ENCODE assay signal across 1 cellular context in the genomic region with DNA sequence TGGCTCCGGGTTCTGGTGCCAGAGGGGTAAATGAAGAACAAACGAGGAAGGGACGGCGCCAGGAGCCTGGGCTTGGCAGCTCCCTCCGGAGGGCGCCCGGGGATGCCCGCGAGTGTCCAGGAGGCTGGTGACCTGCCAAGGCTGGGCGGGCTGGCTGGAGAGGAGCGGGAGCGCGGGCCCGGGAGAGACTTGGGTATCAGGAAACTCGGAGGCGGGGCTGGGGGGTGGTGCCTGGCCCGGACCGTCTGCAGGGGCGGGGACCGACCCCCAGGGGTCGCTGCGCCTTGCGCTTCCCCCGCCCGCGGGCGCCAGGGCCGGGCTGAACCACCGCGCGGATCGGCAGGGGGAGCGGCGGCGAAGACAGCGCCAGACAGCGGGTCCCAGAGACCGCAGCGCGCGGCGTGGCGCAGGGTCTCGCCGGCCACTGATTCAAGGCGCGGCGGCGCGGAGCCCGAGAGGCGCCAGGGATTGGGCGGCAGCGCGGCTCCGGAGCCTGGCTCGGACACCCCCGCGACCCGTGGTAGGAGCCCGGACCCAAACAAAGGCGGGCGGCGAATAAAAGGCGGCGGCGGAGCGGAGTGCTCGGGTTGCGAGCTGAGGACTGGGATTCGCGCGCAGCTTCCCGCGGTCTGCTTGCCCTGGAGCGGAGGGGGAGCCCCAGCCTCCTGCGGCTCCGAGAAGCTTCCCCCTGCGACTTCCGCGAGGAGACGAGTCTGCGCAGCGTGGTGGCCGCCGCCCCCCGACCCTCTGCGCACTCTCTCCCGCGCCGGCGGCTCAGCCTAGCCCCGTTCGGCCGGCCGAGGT.
TF ChIP-seq lines count a peak whose summit lies in the region.

A gene with protein sequence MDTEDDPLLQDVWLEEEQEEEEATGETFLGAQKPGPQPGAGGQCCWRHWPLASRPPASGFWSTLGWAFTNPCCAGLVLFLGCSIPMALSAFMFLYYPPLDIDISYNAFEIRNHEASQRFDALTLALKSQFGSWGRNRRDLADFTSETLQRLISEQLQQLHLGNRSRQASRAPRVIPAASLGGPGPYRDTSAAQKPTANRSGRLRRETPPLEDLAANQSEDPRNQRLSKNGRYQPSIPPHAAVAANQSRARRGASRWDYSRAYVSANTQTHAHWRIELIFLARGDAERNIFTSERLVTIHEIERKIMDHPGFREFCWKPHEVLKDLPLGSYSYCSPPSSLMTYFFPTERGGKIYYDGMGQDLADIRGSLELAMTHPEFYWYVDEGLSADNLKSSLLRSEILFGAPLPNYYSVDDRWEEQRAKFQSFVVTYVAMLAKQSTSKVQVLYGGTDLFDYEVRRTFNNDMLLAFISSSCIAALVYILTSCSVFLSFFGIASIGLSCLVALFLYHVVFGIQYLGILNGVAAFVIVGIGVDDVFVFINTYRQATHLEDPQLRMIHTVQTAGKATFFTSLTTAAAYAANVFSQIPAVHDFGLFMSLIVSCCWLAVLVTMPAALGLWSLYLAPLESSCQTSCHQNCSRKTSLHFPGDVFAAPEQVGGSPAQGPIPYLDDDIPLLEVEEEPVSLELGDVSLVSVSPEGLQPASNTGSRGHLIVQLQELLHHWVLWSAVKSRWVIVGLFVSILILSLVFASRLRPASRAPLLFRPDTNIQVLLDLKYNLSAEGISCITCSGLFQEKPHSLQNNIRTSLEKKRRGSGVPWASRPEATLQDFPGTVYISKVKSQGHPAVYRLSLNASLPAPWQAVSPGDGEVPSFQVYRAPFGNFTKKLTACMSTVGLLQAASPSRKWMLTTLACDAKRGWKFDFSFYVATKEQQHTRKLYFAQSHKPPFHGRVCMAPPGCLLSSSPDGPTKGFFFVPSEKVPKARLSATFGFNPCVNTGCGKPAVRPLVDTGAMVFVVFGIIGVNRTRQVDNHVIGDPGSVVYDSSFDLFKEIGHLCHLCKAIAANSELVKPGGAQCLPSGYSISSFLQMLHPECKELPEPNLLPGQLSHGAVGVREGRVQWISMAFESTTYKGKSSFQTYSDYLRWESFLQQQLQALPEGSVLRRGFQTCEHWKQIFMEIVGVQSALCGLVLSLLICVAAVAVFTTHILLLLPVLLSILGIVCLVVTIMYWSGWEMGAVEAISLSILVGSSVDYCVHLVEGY (N-terminal part only) (plus strand): TSS at position 585 of the 804 bp plus-strand sequence. CDS start 21,838 bp downstream, outside the sequence.

TF ChIP-seq in K562, 482 proteins besides CTCF, POLR2A, EP300 and RAD21 (continued from another document and continues in another):
- TF ChIP-seq, protein P1, sequence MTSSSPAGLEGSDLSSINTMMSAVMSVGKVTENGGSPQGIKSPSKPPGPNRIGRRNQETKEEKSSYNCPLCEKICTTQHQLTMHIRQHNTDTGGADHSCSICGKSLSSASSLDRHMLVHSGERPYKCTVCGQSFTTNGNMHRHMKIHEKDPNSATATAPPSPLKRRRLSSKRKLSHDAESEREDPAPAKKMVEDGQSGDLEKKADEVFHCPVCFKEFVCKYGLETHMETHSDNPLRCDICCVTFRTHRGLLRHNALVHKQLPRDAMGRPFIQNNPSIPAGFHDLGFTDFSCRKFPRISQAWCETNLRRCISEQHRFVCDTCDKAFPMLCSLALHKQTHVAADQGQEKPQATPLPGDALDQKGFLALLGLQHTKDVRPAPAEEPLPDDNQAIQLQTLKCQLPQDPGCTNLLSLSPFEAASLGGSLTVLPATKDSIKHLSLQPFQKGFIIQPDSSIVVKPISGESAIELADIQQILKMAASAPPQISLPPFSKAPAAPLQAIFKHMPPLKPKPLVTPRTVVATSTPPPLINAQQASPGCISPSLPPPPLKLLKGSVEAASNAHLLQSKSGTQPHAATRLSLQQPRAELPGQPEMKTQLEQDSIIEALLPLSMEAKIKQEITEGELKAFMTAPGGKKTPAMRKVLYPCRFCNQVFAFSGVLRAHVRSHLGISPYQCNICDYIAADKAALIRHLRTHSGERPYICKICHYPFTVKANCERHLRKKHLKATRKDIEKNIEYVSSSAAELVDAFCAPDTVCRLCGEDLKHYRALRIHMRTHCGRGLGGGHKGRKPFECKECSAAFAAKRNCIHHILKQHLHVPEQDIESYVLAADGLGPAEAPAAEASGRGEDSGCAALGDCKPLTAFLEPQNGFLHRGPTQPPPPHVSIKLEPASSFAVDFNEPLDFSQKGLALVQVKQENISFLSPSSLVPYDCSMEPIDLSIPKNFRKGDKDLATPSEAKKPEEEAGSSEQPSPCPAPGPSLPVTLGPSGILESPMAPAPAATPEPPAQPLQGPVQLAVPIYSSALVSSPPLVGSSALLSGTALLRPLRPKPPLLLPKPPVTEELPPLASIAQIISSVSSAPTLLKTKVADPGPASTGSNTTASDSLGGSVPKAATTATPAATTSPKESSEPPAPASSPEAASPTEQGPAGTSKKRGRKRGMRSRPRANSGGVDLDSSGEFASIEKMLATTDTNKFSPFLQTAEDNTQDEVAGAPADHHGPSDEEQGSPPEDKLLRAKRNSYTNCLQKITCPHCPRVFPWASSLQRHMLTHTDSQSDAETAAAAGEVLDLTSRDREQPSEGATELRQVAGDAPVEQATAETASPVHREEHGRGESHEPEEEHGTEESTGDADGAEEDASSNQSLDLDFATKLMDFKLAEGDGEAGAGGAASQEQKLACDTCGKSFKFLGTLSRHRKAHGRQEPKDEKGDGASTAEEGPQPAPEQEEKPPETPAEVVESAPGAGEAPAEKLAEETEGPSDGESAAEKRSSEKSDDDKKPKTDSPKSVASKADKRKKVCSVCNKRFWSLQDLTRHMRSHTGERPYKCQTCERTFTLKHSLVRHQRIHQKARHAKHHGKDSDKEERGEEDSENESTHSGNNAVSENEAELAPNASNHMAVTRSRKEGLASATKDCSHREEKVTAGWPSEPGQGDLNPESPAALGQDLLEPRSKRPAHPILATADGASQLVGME (CRISPR knock-in tag; IDR thresholded peaks at IDR 0.05) = peak; percentile 65; the same call in 1 of the 2 replicates
- no peak for TF ChIP-seq ZFP36 (IDR thresholded peaks at IDR 0.05; ENCODE audit: low read depth, low read length, partially characterized antibody)
- TF ChIP-seq ZNF133 (CRISPR knock-in tag; IDR thresholded peaks at IDR 0.05) = no peak
- no peak for TF ChIP-seq MEF2D (tag; conservative IDR thresholded peaks at IDR 0.05; ENCODE audit: low read depth)
- TF ChIP-seq FIP1L1 (IDR thresholded peaks at IDR 0.05; ENCODE audit: low read depth, low read length, poor library complexity, severe bottlenecking) = peak; percentile 52
- peak; percentile 76; the same call in 1 of the 2 replicates for TF ChIP-seq ZBTB7A (IDR thresholded peaks at IDR 0.05; ENCODE audit: borderline replicate concordance, control insufficient read depth, low read depth, low read length)
- no peak for TF ChIP-seq SAFB (IDR thresholded peaks at IDR 0.05; ENCODE audit: borderline replicate concordance, low read depth, low read length)
- TF ChIP-seq HCFC1 (IDR thresholded peaks at IDR 0.05; ENCODE audit: low read depth, low read length) = peak; percentile 20; the same call in 1 of the 2 replicates
- TF ChIP-seq, protein P2, sequence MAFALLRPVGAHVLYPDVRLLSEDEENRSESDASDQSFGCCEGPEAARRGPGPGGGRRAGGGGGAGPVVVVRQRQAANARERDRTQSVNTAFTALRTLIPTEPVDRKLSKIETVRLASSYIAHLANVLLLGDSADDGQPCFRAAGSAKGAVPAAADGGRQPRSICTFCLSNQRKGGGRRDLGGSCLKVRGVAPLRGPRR (CRISPR knock-in tag; IDR thresholded peaks at IDR 0.05) = no peak
- TF ChIP-seq BRD9 (IDR thresholded peaks at IDR 0.05; ENCODE audit: low read depth, partially characterized antibody) = no peak
- TF ChIP-seq, protein P3, sequence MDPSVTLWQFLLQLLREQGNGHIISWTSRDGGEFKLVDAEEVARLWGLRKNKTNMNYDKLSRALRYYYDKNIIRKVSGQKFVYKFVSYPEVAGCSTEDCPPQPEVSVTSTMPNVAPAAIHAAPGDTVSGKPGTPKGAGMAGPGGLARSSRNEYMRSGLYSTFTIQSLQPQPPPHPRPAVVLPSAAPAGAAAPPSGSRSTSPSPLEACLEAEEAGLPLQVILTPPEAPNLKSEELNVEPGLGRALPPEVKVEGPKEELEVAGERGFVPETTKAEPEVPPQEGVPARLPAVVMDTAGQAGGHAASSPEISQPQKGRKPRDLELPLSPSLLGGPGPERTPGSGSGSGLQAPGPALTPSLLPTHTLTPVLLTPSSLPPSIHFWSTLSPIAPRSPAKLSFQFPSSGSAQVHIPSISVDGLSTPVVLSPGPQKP (CRISPR knock-in tag; IDR thresholded peaks at IDR 0.05) = no peak
- TF ChIP-seq, protein P4, sequence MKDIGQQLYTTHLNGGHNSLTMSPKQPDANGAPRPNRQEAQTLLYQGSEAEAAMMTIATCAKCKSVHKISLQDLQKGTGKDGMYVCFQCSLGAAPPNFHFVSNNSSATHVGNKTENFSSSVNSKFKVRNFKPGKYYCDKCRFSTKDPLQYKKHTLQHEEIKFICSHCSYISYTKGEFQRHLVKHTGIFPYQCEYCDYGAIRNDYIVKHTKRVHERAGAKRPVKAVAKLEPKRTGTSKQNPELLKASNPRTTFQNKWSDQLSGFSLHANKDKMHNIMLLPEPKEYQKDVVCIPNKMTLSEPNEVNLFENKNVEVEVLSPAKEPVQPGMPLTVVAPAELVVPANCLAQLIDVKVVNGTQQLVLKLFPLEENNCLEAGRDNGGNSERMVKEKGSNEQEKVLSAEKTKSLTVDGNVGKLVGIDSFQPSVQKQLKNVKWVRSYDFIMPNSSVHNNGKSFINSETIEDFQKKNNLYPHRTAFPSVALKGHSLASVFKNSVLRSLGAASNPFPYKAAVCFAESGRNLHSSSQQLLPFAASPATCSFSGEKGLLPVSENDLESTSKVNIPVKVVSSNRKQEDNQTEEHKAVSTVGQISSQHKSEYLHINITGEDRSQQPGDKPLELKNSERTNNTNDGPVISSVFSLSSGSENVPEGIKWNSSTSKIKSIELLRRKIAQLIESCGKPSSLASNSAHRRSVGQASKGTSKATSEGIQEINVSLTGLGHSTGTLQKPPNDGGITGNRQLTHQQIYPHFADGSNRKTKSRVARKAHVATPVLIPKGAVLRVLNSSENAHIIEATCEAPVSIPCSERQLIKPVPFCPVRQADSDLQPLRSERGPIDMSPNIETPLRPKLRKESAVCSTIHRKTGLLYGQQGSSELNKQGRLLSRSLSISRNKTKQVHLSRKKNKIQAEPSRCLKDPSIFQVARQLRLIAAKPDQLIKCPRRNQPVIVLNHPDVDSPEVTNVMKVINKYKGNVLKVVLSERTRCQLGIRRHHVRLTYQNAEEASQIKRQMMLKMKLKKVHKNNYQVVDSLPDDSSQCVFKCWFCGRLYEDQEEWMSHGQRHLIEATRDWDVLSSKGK (CRISPR knock-in tag; IDR thresholded peaks at IDR 0.05) = no peak
- TF ChIP-seq SREBF2 (CRISPR knock-in tag; IDR thresholded peaks at IDR 0.05) = no peak
- no peak for TF ChIP-seq TCF3 (CRISPR knock-in tag; IDR thresholded peaks at IDR 0.05)
- no peak for TF ChIP-seq NR2F6 (CRISPR knock-in tag; IDR thresholded peaks at IDR 0.05)
- no peak for TF ChIP-seq ZNF444 (CRISPR knock-in tag; IDR thresholded peaks at IDR 0.05)
- no peak for TF ChIP-seq TBL1XR1 (IDR thresholded peaks at IDR 0.05; ENCODE audit: low read length in 2 of 2)
- TF ChIP-seq ETS2 (tag; IDR thresholded peaks at IDR 0.05; ENCODE audit: borderline replicate concordance, poor library complexity, severe bottlenecking) = no peak
- no peak for TF ChIP-seq WHSC1 (IDR thresholded peaks at IDR 0.05; ENCODE audit: low read length)
- TF ChIP-seq ZNF143 (CRISPR knock-in tag; IDR thresholded peaks at IDR 0.05) = no peak
- peak; percentile 89 for TF ChIP-seq TCF7L2 (IDR thresholded peaks at IDR 0.05; ENCODE audit: low read depth, low read length)
- TF ChIP-seq, protein P5, sequence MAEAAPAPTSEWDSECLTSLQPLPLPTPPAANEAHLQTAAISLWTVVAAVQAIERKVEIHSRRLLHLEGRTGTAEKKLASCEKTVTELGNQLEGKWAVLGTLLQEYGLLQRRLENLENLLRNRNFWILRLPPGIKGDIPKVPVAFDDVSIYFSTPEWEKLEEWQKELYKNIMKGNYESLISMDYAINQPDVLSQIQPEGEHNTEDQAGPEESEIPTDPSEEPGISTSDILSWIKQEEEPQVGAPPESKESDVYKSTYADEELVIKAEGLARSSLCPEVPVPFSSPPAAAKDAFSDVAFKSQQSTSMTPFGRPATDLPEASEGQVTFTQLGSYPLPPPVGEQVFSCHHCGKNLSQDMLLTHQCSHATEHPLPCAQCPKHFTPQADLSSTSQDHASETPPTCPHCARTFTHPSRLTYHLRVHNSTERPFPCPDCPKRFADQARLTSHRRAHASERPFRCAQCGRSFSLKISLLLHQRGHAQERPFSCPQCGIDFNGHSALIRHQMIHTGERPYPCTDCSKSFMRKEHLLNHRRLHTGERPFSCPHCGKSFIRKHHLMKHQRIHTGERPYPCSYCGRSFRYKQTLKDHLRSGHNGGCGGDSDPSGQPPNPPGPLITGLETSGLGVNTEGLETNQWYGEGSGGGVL (CRISPR knock-in tag; IDR thresholded peaks at IDR 0.05) = no peak
- peak; percentile 17 for TF ChIP-seq PHF20 (IDR thresholded peaks at IDR 0.05; ENCODE audit: partially characterized antibody)
- no peak for TF ChIP-seq POLR2AphosphoS2 (IDR thresholded peaks at IDR 0.05; ENCODE audit: low read length)
- TF ChIP-seq RBM14 (IDR thresholded peaks at IDR 0.05; ENCODE audit: borderline replicate concordance, insufficient read depth, low read depth, low read length) = 0 out of 2 replicates have a peak, but pooled peaks have one; percentile 27
- no peak for TF ChIP-seq CBX5 (IDR thresholded peaks at IDR 0.05; ENCODE audit: borderline replicate concordance, low read depth)
- TF ChIP-seq, protein P6, sequence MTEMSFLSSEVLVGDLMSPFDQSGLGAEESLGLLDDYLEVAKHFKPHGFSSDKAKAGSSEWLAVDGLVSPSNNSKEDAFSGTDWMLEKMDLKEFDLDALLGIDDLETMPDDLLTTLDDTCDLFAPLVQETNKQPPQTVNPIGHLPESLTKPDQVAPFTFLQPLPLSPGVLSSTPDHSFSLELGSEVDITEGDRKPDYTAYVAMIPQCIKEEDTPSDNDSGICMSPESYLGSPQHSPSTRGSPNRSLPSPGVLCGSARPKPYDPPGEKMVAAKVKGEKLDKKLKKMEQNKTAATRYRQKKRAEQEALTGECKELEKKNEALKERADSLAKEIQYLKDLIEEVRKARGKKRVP (CRISPR knock-in tag; IDR thresholded peaks at IDR 0.05) = no peak
- TF ChIP-seq MCM5 (IDR thresholded peaks at IDR 0.05; ENCODE audit: low read depth) = no peak
- TF ChIP-seq, protein P7, sequence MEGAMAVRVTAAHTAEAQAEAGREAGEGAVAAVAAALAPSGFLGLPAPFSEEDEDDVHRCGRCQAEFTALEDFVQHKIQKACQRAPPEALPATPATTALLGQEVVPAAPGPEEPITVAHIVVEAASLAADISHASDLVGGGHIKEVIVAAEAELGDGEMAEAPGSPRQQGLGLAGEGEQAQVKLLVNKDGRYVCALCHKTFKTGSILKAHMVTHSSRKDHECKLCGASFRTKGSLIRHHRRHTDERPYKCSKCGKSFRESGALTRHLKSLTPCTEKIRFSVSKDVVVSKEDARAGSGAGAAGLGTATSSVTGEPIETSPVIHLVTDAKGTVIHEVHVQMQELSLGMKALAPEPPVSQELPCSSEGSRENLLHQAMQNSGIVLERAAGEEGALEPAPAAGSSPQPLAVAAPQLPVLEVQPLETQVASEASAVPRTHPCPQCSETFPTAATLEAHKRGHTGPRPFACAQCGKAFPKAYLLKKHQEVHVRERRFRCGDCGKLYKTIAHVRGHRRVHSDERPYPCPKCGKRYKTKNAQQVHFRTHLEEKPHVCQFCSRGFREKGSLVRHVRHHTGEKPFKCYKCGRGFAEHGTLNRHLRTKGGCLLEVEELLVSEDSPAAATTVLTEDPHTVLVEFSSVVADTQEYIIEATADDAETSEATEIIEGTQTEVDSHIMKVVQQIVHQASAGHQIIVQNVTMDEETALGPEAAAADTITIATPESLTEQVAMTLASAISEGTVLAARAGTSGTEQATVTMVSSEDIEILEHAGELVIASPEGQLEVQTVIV (CRISPR knock-in tag; IDR thresholded peaks at IDR 0.05; ENCODE audit: borderline replicate concordance) = no peak
- no peak for TF ChIP-seq FOXJ2 (tag; IDR thresholded peaks at IDR 0.05)
- no peak for TF ChIP-seq SRSF1 (IDR thresholded peaks at IDR 0.05; ENCODE audit: low read depth, low read length)
- TF ChIP-seq STAG1 (CRISPR knock-in tag; IDR thresholded peaks at IDR 0.05; ENCODE audit: borderline replicate concordance) = peak; percentile 47; the same call in 1 of the 2 replicates
- TF ChIP-seq SRF (CRISPR knock-in tag; IDR thresholded peaks at IDR 0.05) = no peak
- TF ChIP-seq ZNF165 (CRISPR knock-in tag; IDR thresholded peaks at IDR 0.05; ENCODE audit: borderline replicate concordance) = no peak
